10 cellular contexts compared by ENCODE assay signal in genomic region chr2:226790436-226790835, GRCh38. TPM values are rescaled to one million over a fixed set of nuclear protein-coding genes. Genes with fewer than 3 reads are reported as not detected.
DNase-seq lines count a peak whose midpoint lies in the region; ATAC-seq and TF ChIP-seq lines count a peak whose summit lies in the region.
"Had no signal": no experiment of that assay in that cellular context is flagged by ENCODE, and none has a peak within 500 bp of the region (broad histone marks: within the 10 kb centered on the region; RNA-seq: fewer than 3 reads in every experiment).

No MANE protein-coding gene starts in this region.

- POLR2A ChIA-PET in SK-N-SH (lab: Yijun Ruan, JAX) = no interaction called here

- H3K9ac ChIP-seq in SK-N-SH = no peak overlapping the region

- intact Hi-C loops in stomach (cut with DNase I; ENCODE audit: low total_unique reads) = loop anchor here (10.0 kb wide), 1 partner anchor 576 kb away; no protein-coding TSS in a partner anchor

- DNase-seq in SK-N-SH = no peak
- no peak for DNase-seq in activated naive CD8-positive, alpha-beta T cell treated with anti-CD3 and anti-CD28 coated beads for 36 hours
- no peak for DNase-seq in stomach
- DNase-seq in erythroblast (lab: John Stamatoyannopoulos, UW) = no peak
- DNase-seq in globus pallidus (ENCODE audit: low spot score) = no peak
- DNase-seq in NCI-H82 (lab: John Stamatoyannopoulos, UW) = no peak
- DNase-seq: 8988T had no signal

- H3K36me3 ChIP-seq in SK-N-SH (replicated peaks in 1 of 2; ENCODE audit: control insufficient read depth in 1 of 2, insufficient read depth in 2 of 2, low read length in 1 of 2) (peaks cover 16 to 18% of the 10 kb centered on the region in 2 experiments), stomach (peaks cover 0 to 4% (median 0%) of the 10 kb centered on the region in 4 donors)

- CTCF ChIA-PET in SK-N-SH (lab: Yijun Ruan, JAX) = interaction anchor here (1.1 to 4.3 kb wide), 3 partner anchors 9 to 12 kb away, joined by 5 to 22 read pairs (median 8); partner anchors contain the start of gene IRS1

- H3K9me2 ChIP-seq in SK-N-SH = no peaks in the 10 kb centered on the region

- ATAC-seq in SK-N-SH treated with all-trans-retinoic acid at 6 μM for 48 hours = no peak

- TF ChIP-seq RAD21 in SK-N-SH (IDR thresholded peaks at IDR 0.05; ENCODE audit: low read length) = no peak

- H3K9me3 Mint-ChIP-seq in activated naive CD8-positive, alpha-beta T cell treated with anti-CD3 and anti-CD28 coated beads for 36 hours = no peaks in the 10 kb centered on the region

- peaks cover 6% of the 10 kb centered on the region for H3F3A ChIP-seq in SK-N-SH (replicated peaks; ENCODE audit: insufficient read depth)

- peak overlapping the region; percentile 87 for H3K4me3 Mint-ChIP-seq in activated naive CD8-positive, alpha-beta T cell treated with anti-CD3 and anti-CD28 coated beads for 36 hours

- TF ChIP-seq CTCF in SK-N-SH (IDR thresholded peaks at IDR 0.05) (no peak), stomach (IDR thresholded peaks at IDR 0.05) (no peak)

- H3K79me2 ChIP-seq in SK-N-SH (ENCODE audit: insufficient read depth) = peaks cover 92% of the 10 kb centered on the region

- TF ChIP-seq EP300 in SK-N-SH (IDR thresholded peaks at IDR 0.05; ENCODE audit: borderline replicate concordance in 1 of 2, low read depth in 1 of 2, low read length in 1 of 2) (no peak), stomach (IDR thresholded peaks at IDR 0.05) (no peak)

- H3K27ac Mint-ChIP-seq in activated naive CD8-positive, alpha-beta T cell treated with anti-CD3 and anti-CD28 coated beads for 36 hours = peak overlapping the region; percentile 99

- peaks cover 20% of the 10 kb centered on the region for H3K36me3 Mint-ChIP-seq in activated naive CD8-positive, alpha-beta T cell treated with anti-CD3 and anti-CD28 coated beads for 36 hours

- peak overlapping the region; percentile 85 for H3K4me2 ChIP-seq in SK-N-SH

- H3K27ac ChIP-seq in SK-N-SH (ENCODE audit: low read depth in 2 of 2, low read length in 1 of 2) (no peak overlapping the region), layer of hippocampus (ENCODE audit: low read depth, low read length) (peak overlapping the region; percentile 85), stomach (peak overlapping the region in 4 of 5 donors; percentile 94 to 96 (median 96))

- H3K4me1 Mint-ChIP-seq in activated naive CD8-positive, alpha-beta T cell treated with anti-CD3 and anti-CD28 coated beads for 36 hours = peaks cover 51% of the 10 kb centered on the region

- H3K4me1 ChIP-seq in SK-N-SH (ENCODE audit: control insufficient read depth in 1 of 2, insufficient read depth in 2 of 2, low read depth in 1 of 2, low read length in 1 of 2) = peaks cover 26 to 30% of the 10 kb centered on the region in 2 experiments
- peaks cover 10 to 64% (median 42%) of the 10 kb centered on the region in 4 donors for H3K4me1 ChIP-seq in stomach

- no peaks in the 10 kb centered on the region for H3K27me3 Mint-ChIP-seq in activated naive CD8-positive, alpha-beta T cell treated with anti-CD3 and anti-CD28 coated beads for 36 hours

- TF ChIP-seq POLR2A in stomach (IDR thresholded peaks at IDR 0.05) = no peak
- no peak for TF ChIP-seq POLR2A in erythroblast (IDR thresholded peaks at IDR 0.05; ENCODE audit: low read length)

- 100% methylated on average over 2 of the region's 2 CpGs for WGBS in SK-N-SH (ENCODE audit: low lambda C conversion rate)
- WGBS in stomach, 5 donors = 75 to 87% (median 84%) methylated on average over 2 of the region's 2 CpGs

- H3K27me3 ChIP-seq in SK-N-SH (ENCODE audit: insufficient read depth) (no peaks in the 10 kb centered on the region), layer of hippocampus (ENCODE audit: control insufficient read depth, insufficient read depth, low read length) (no peaks in the 10 kb centered on the region), stomach (no peaks in the 10 kb centered on the region)
- H3K27me3 ChIP-seq: SJSA1 had no signal

- H3K9me3 ChIP-seq in SK-N-SH = no peaks in the 10 kb centered on the region
- no peaks in the 10 kb centered on the region for H3K9me3 ChIP-seq in stomach
- H3K9me3 ChIP-seq: SJSA1 had no signal

- H4K20me1 ChIP-seq in SK-N-SH (ENCODE audit: insufficient read depth) = no peaks in the 10 kb centered on the region; the same call in 1 of the 2 replicates

- H2AFZ ChIP-seq in SK-N-SH (ENCODE audit: low read depth) = no peak overlapping the region; the same call in 1 of the 2 replicates

- H3K4me3 ChIP-seq in SK-N-SH (ENCODE audit: low read depth in 2 of 2, low read length in 1 of 2) = no peak overlapping the region
- peak overlapping the region in 2 of 4 donors; percentile 62 to 85 for H3K4me3 ChIP-seq in stomach

TF ChIP-seq in SK-N-SH, 30 proteins besides CTCF, POLR2A, EP300 and RAD21:
- TF ChIP-seq TEAD4 (IDR thresholded peaks at IDR 0.05; ENCODE audit: borderline replicate concordance, insufficient read depth) (no peak), ZBTB33 (IDR thresholded peaks at IDR 0.05; ENCODE audit: borderline replicate concordance, low read depth) (0 out of 2 replicates have a peak, but pooled peaks have one; percentile 15)

TF ChIP-seq in SK-N-SH treated with all-trans-retinoic acid at 6 μM for 48 hours, 23 proteins besides CTCF, POLR2A, EP300 and RAD21:
- no peak for TF ChIP-seq POU6F1 (CRISPR knock-in tag; IDR thresholded peaks at IDR 0.05; ENCODE audit: borderline replicate concordance, low read depth)
- no peak for TF ChIP-seq CREB5 (CRISPR knock-in tag; IDR thresholded peaks at IDR 0.05; ENCODE audit: low read depth)
- TF ChIP-seq GLIS3 (CRISPR knock-in tag; IDR thresholded peaks at IDR 0.05) = no peak
- no peak for TF ChIP-seq ZC3H10 (CRISPR knock-in tag; IDR thresholded peaks at IDR 0.05)
- no peak for TF ChIP-seq ISL1 (CRISPR knock-in tag; IDR thresholded peaks at IDR 0.05)

RNA-seq across cellular contexts. Expression of gene IRS1, which starts 9.2 kb away (rescaled TPM):
- polyA plus RNA-seq in SK-N-SH (2012; rRNA removed) (15.8 and 16.5 TPM in 2 replicates), stomach (10 to 100 TPM in 1 of 3 donors, 1 to 10 TPM in 2; 2.1 to 11.0 (median 5.0) TPM)
- 10.2 and 14.6 TPM in 2 replicates for polyA plus RNA-seq in SK-N-SH (2012; cell fraction: cytosol; rRNA removed)
- polyA plus RNA-seq in SK-N-SH (2012; cell fraction: nucleus; rRNA removed) = 11.7 and 14.7 TPM in 2 replicates
- 1 to 10 TPM; 4.4 to 5.1 TPM for total RNA-seq in activated naive CD8-positive, alpha-beta T cell treated with anti-CD3 and anti-CD28 coated beads for 36 hours
- 10 to 100 TPM in 4 of 5 donors, 1 to 10 TPM in 1; 8.4 to 26.8 (median 15.6) TPM for total RNA-seq in stomach

RNA-seq across cellular contexts. Expression of gene RHBDD1, which starts 45.4 kb away (rescaled TPM):
- polyA plus RNA-seq in SK-N-SH (2012; rRNA removed) (10.3 and 10.8 TPM in 2 replicates), stomach (1 to 10 TPM; 1.8 to 5.9 (median 4.5) TPM)
- 10.6 and 11.0 TPM in 2 replicates for polyA plus RNA-seq in SK-N-SH (2012; cell fraction: cytosol; rRNA removed)
- 7.6 and 11.7 TPM in 2 replicates for polyA plus RNA-seq in SK-N-SH (2012; cell fraction: nucleus; rRNA removed)
- 10 to 100 TPM; 29.1 to 35.0 TPM for total RNA-seq in activated naive CD8-positive, alpha-beta T cell treated with anti-CD3 and anti-CD28 coated beads for 36 hours
- 10 to 100 TPM in 3 of 5 donors, 1 to 10 TPM in 2; 5.4 to 31.6 (median 11.7) TPM for total RNA-seq in stomach

Comparison
In these comparisons a context has a peak if more than half of its experiments do, and no peak if none do; other contexts are left out.
1. H3K27ac ChIP-seq: peak in layer of hippocampus (single experiment) and stomach (4 of 5); none in SK-N-SH (0 of 2).